24 cellular contexts compared by ENCODE assay signal in the genomic region with DNA sequence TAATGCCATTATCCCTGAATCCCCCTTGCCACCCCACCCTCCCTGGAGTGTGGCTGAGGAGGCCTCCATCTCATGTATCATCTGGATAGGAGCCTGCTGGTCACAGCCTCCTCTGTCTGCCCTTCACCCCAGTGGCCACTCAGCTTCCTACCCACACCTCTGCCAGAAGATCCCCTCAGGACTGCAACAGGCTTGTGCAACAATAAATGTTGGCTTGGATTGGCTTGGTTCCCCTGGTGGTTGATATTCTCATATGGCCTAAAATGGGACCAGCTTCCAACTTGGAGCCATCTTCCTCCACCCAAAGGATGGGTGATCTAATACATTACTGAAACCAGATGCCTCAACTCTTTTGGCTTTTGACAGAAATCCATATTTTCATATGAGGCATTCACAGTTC. TPM values are rescaled to one million over a fixed set of nuclear protein-coding genes. Genes with fewer than 3 reads are reported as not detected.
DNase-seq lines count a peak whose midpoint lies in the region; ATAC-seq and TF ChIP-seq lines count a peak whose summit lies in the region.
"Had no signal": no experiment of that assay in that cellular context is flagged by ENCODE, and none has a peak within 500 bp of the region (broad histone marks: within the 10 kb centered on the region; RNA-seq: fewer than 3 reads in every experiment).

No MANE protein-coding gene starts in this region.

- peaks cover 26 to 49% (median 32%) of the 10 kb centered on the region in 4 donors for H3K4me1 ChIP-seq in upper lobe of left lung
- H3K4me1 ChIP-seq: HAP-1 had no signal

- peak overlapping the region; percentile 11 for H3K27ac Mint-ChIP-seq in activated naive CD8-positive, alpha-beta T cell treated with anti-CD3 and anti-CD28 coated beads for 36 hours
- H3K27ac Mint-ChIP-seq in activated naive CD8-positive, alpha-beta T cell treated with anti-CD3 and anti-CD28 coated beads, Interleukin-2, amount 50 U/mL, for 24 hours = no peak overlapping the region
- peak overlapping the region; percentile 8 for H3K27ac Mint-ChIP-seq in central memory CD8-positive, alpha-beta T cell (ENCODE audit: low read depth)
- H3K27ac Mint-ChIP-seq in chondrocyte (ENCODE audit: unreplicated experiment) = no peak overlapping the region

- no peak for ATAC-seq in activated naive CD8-positive, alpha-beta T cell treated with anti-CD3 and anti-CD28 coated beads, Interleukin-2, amount 50 U/mL, for 24 hours
- no peak for ATAC-seq in central memory CD8-positive, alpha-beta T cell (replicated peaks; ENCODE audit: extremely low read depth, poor library complexity, severe bottlenecking)
- no peak for ATAC-seq in upper lobe of left lung (ENCODE audit: low FRiP score in 2 of 2)
- ATAC-seq in HG03175 (IDR thresholded peaks at IDR 0.05; ENCODE audit: unreplicated experiment) = no peak

- TF ChIP-seq CTCF in fibroblast of the aortic adventitia (IDR thresholded peaks at IDR 0.05; ENCODE audit: insufficient read depth, low read length) (peak; percentile 4), upper lobe of left lung (IDR thresholded peaks at IDR 0.05) (no peak), chondrocyte (IDR thresholded peaks at IDR 0.05) (no peak)

- H3K27me3 Mint-ChIP-seq in activated naive CD8-positive, alpha-beta T cell treated with anti-CD3 and anti-CD28 coated beads for 36 hours = no peaks in the 10 kb centered on the region
- no peaks in the 10 kb centered on the region for H3K27me3 Mint-ChIP-seq in activated naive CD8-positive, alpha-beta T cell treated with anti-CD3 and anti-CD28 coated beads, Interleukin-2, amount 50 U/mL, for 24 hours
- H3K27me3 Mint-ChIP-seq in central memory CD8-positive, alpha-beta T cell = no peaks in the 10 kb centered on the region
- peaks cover 2% of the 10 kb centered on the region for H3K27me3 Mint-ChIP-seq in chondrocyte (ENCODE audit: low read depth)

- no peak for TF ChIP-seq POLR2A in upper lobe of left lung (IDR thresholded peaks at IDR 0.05)

- H3K4me3 ChIP-seq in fibroblast of the aortic adventitia (ENCODE audit: low read depth, low read length) (no peak overlapping the region), upper lobe of left lung (no peak overlapping the region)
- H3K4me3 ChIP-seq: HAP-1 had no signal

- H3K27ac ChIP-seq in upper lobe of left lung = peak overlapping the region in 3 of 4 donors; percentile 11 to 92 (median 89)

- no peaks in the 10 kb centered on the region for H3K27me3 ChIP-seq in upper lobe of left lung

- no peaks in the 10 kb centered on the region for H3K9me3 Mint-ChIP-seq in activated naive CD8-positive, alpha-beta T cell treated with anti-CD3 and anti-CD28 coated beads for 36 hours
- no peaks in the 10 kb centered on the region for H3K9me3 Mint-ChIP-seq in activated naive CD8-positive, alpha-beta T cell treated with anti-CD3 and anti-CD28 coated beads, Interleukin-2, amount 50 U/mL, for 24 hours
- no peaks in the 10 kb centered on the region for H3K9me3 Mint-ChIP-seq in central memory CD8-positive, alpha-beta T cell
- no peaks in the 10 kb centered on the region for H3K9me3 Mint-ChIP-seq in chondrocyte (ENCODE audit: low read depth)

- no peak overlapping the region for H3K4me3 Mint-ChIP-seq in activated naive CD8-positive, alpha-beta T cell treated with anti-CD3 and anti-CD28 coated beads for 36 hours
- no peak overlapping the region for H3K4me3 Mint-ChIP-seq in activated naive CD8-positive, alpha-beta T cell treated with anti-CD3 and anti-CD28 coated beads, Interleukin-2, amount 50 U/mL, for 24 hours
- no peak overlapping the region for H3K4me3 Mint-ChIP-seq in central memory CD8-positive, alpha-beta T cell
- no peak overlapping the region for H3K4me3 Mint-ChIP-seq in chondrocyte (ENCODE audit: unreplicated experiment)

- H3K4me1 Mint-ChIP-seq in activated naive CD8-positive, alpha-beta T cell treated with anti-CD3 and anti-CD28 coated beads for 36 hours = peaks cover 14% of the 10 kb centered on the region
- peaks cover 8% of the 10 kb centered on the region for H3K4me1 Mint-ChIP-seq in activated naive CD8-positive, alpha-beta T cell treated with anti-CD3 and anti-CD28 coated beads, Interleukin-2, amount 50 U/mL, for 24 hours
- no peaks in the 10 kb centered on the region for H3K4me1 Mint-ChIP-seq in central memory CD8-positive, alpha-beta T cell
- no peaks in the 10 kb centered on the region for H3K4me1 Mint-ChIP-seq in chondrocyte (ENCODE audit: low read depth)

- no peak for TF ChIP-seq EP300 in upper lobe of left lung (IDR thresholded peaks at IDR 0.05)

- H3K9me3 ChIP-seq in upper lobe of left lung = no peaks in the 10 kb centered on the region
- H3K9me3 ChIP-seq: HAP-1 had no signal

- no peak for DNase-seq in activated naive CD8-positive, alpha-beta T cell treated with anti-CD3 and anti-CD28 coated beads for 36 hours
- DNase-seq in activated naive CD8-positive, alpha-beta T cell treated with anti-CD3 and anti-CD28 coated beads, Interleukin-2, amount 50 U/mL, for 24 hours = no peak
- DNase-seq in central memory CD8-positive, alpha-beta T cell (ENCODE audit: low spot score in 2 of 2) = no peak
- peak; percentile 12 for DNase-seq in fibroblast of the aortic adventitia (ENCODE audit: low read depth)
- no peak for DNase-seq in upper lobe of left lung
- DNase-seq in chondrocyte (ENCODE audit: low spot score) = no peak
- DNase-seq in SW 1271 (lab: John Stamatoyannopoulos, UW) = no peak
- DNase-seq: 8988T, AML-193, C1 segment of cervical spinal cord, COR-L47, DMS79, KBM-7, MM.1S, NCI-H1048, NCI-H1436, NCI-H187 treated with DMSO at 0.1 percent for 48 hours, NCI-H2227 treated with DMSO at 0.1 percent for 48 hours, NCI-H510A treated with DMSO at 0.1 percent for 48 hours, NCI-H748 treated with DMSO at 0.1 percent for 48 hours, SIG-M5 had no signal

- H3K36me3 ChIP-seq in upper lobe of left lung = peaks cover 0 to 46% (median 10%) of the 10 kb centered on the region in 4 donors
- H3K36me3 ChIP-seq: HAP-1 had no signal

- H3K36me3 Mint-ChIP-seq in activated naive CD8-positive, alpha-beta T cell treated with anti-CD3 and anti-CD28 coated beads for 36 hours = peaks cover 1% of the 10 kb centered on the region
- H3K36me3 Mint-ChIP-seq in activated naive CD8-positive, alpha-beta T cell treated with anti-CD3 and anti-CD28 coated beads, Interleukin-2, amount 50 U/mL, for 24 hours (ENCODE audit: low read depth) = no peaks in the 10 kb centered on the region
- no peaks in the 10 kb centered on the region for H3K36me3 Mint-ChIP-seq in central memory CD8-positive, alpha-beta T cell (ENCODE audit: insufficient read depth)
- H3K36me3 Mint-ChIP-seq in chondrocyte (ENCODE audit: low read depth) = no peaks in the 10 kb centered on the region

RNA-seq across cellular contexts. Expression of gene VIPR1, which starts 34.9 kb away (rescaled TPM):
- 1 to 10 TPM; 6.0 to 6.6 TPM for total RNA-seq in activated naive CD8-positive, alpha-beta T cell treated with anti-CD3 and anti-CD28 coated beads for 36 hours
- 5.6 TPM in 1 of 2 replicates, not detected in the other for total RNA-seq in fibroblast of the aortic adventitia (ENCODE audit: low replicate concordance)
- total RNA-seq in upper lobe of left lung = 100 to 1,000 TPM in 4 of 6 donors, 10 to 100 TPM in 2; 92.6 to 577 (median 198) TPM
- total RNA-seq in chondrocyte = 5.8 to 17.0 TPM (median 6.1 TPM) in 3 replicates
- total RNA-seq: HT1080 had no signal

RNA-seq across cellular contexts. Expression of gene SEC22C, which starts 44.4 kb away (rescaled TPM):
- 10 to 100 TPM; 40.0 to 42.3 TPM for total RNA-seq in activated naive CD8-positive, alpha-beta T cell treated with anti-CD3 and anti-CD28 coated beads for 36 hours
- total RNA-seq in fibroblast of the aortic adventitia (ENCODE audit: low replicate concordance) (39.7 and 71.9 TPM in 2 replicates), upper lobe of left lung (10 to 100 TPM; 36.3 to 59.7 (median 50.6) TPM), chondrocyte (49.8 to 55.8 TPM (median 55.0 TPM) in 3 replicates)

RNA-seq across cellular contexts. Expression of gene SS18L2, which starts 53.3 kb away (rescaled TPM):
- total RNA-seq in activated naive CD8-positive, alpha-beta T cell treated with anti-CD3 and anti-CD28 coated beads for 36 hours = 10 to 100 TPM; 77.2 to 78.7 TPM
- total RNA-seq in fibroblast of the aortic adventitia (ENCODE audit: low replicate concordance) (5.1 and 31.4 TPM in 2 replicates), upper lobe of left lung (10 to 100 TPM in 4 of 6 donors, 1 to 10 TPM in 2; 2.6 to 25.8 (median 17.9) TPM), chondrocyte (13.5 to 18.5 TPM (median 14.5 TPM) in 3 replicates)

Comparison
In these comparisons a context has a peak if more than half of its experiments do, and no peak if none do; other contexts are left out.
1. H3K27ac Mint-ChIP-seq: peak in activated naive CD8-positive, alpha-beta T cell treated with anti-CD3 and anti-CD28 coated beads for 36 hours (single experiment) and central memory CD8-positive, alpha-beta T cell (single experiment); none in activated naive CD8-positive, alpha-beta T cell treated with anti-CD3 and anti-CD28 coated beads, Interleukin-2, amount 50 U/mL, for 24 hours (single experiment) and chondrocyte (single experiment).